ENCODE assay signal across 18 cellular contexts in the genomic region with DNA sequence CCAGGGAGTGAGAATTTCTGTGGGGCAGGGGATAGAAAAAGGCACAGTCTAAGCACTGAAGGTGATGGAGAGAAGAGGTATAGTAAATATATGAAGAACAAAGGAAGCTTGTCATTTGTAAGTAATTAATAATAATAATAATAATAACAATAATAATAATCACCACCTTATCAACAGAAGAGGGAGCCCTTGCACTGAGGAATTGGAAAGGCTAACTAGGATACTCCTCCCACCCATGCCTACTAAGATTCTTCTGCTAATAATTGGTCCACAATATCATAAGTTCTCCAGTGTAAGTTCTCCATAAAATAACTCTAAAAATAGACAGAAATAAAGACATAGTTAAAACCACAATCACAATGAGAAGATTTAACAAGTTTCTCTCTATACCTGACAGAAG. TPM values are rescaled to one million over a fixed set of nuclear protein-coding genes. Genes with fewer than 3 reads are reported as not detected.
DNase-seq lines count a peak whose midpoint lies in the region; ATAC-seq and TF ChIP-seq lines count a peak whose summit lies in the region.
"Had no signal": no experiment of that assay in that cellular context is flagged by ENCODE, and none has a peak within 500 bp of the region (broad histone marks: within the 10 kb centered on the region; RNA-seq: fewer than 3 reads in every experiment).

No MANE protein-coding gene starts in this region.

- H3K9me3 ChIP-seq in OCI-LY1 (ENCODE audit: low read length) = no peaks in the 10 kb centered on the region
- H3K9me3 ChIP-seq in gastrocnemius medialis = no peaks in the 10 kb centered on the region
- no peaks in the 10 kb centered on the region for H3K9me3 ChIP-seq in gastroesophageal sphincter

- no peaks in the 10 kb centered on the region for H4K20me1 ChIP-seq in OCI-LY1 (ENCODE audit: insufficient read depth, low read length)

- H3K4me1 ChIP-seq in OCI-LY1 (ENCODE audit: insufficient read depth, low read length, severe bottlenecking) (no peaks in the 10 kb centered on the region), gastrocnemius medialis (no peaks in the 10 kb centered on the region), gastroesophageal sphincter (no peaks in the 10 kb centered on the region)

- H3K27me3 ChIP-seq in OCI-LY1 (ENCODE audit: insufficient read depth, low read length) (no peaks in the 10 kb centered on the region), gastrocnemius medialis (no peaks in the 10 kb centered on the region), gastroesophageal sphincter (no peaks in the 10 kb centered on the region)

- H3K9me2 ChIP-seq in OCI-LY1 (ENCODE audit: low read depth, low read length) = no peaks in the 10 kb centered on the region

- in situ Hi-C loops in gastrocnemius medialis (cut with MboI; ENCODE audit: low sequenced_read_pairs in 4 of 4) = no loop called here

- no peak overlapping the region for H3K9ac ChIP-seq in OCI-LY1 (ENCODE audit: low read length)

- H3F3A ChIP-seq in OCI-LY1 (ENCODE audit: insufficient read depth, low read length) = no peaks in the 10 kb centered on the region

- H3K4me3 ChIP-seq in GM12864 (ENCODE audit: low read depth, low read length) (no peak overlapping the region), OCI-LY1 (ENCODE audit: low read depth, low read length, poor library complexity, severe bottlenecking) (no peak overlapping the region), choroid plexus epithelial cell (ENCODE audit: low read depth, low read length) (no peak overlapping the region), gastrocnemius medialis (no peak overlapping the region), gastroesophageal sphincter (no peak overlapping the region)
- H3K4me3 ChIP-seq: dorsolateral prefrontal cortex had no signal

- no peak overlapping the region for H3K4me3 Mint-ChIP-seq in nephron progenitor cell
- H3K4me3 Mint-ChIP-seq: activated naive CD8-positive, alpha-beta T cell treated with anti-CD3 and anti-CD28 coated beads for 36 hours; CD4-positive, alpha-beta memory T cell had no signal

- H3K27ac ChIP-seq in OCI-LY1 (ENCODE audit: low read depth, low read length, poor library complexity, severe bottlenecking) (no peak overlapping the region), gastrocnemius medialis (no peak overlapping the region), gastroesophageal sphincter (no peak overlapping the region)
- H3K27ac ChIP-seq: dorsolateral prefrontal cortex had no signal

- H3K9me3 Mint-ChIP-seq in nephron progenitor cell = no peaks in the 10 kb centered on the region
- H3K9me3 Mint-ChIP-seq: activated naive CD8-positive, alpha-beta T cell treated with anti-CD3 and anti-CD28 coated beads for 36 hours had no signal

- H3K4me1 Mint-ChIP-seq in nephron progenitor cell = no peaks in the 10 kb centered on the region
- H3K4me1 Mint-ChIP-seq: activated naive CD8-positive, alpha-beta T cell treated with anti-CD3 and anti-CD28 coated beads for 36 hours; CD4-positive, alpha-beta memory T cell had no signal

- H3K36me3 ChIP-seq in OCI-LY1 (ENCODE audit: insufficient read depth, low read length) = no peaks in the 10 kb centered on the region
- no peaks in the 10 kb centered on the region for H3K36me3 ChIP-seq in gastrocnemius medialis
- no peaks in the 10 kb centered on the region for H3K36me3 ChIP-seq in gastroesophageal sphincter

- DNase-seq in GM12864 (ENCODE audit: low read depth) = no peak
- peak; percentile 23 for DNase-seq in choroid plexus epithelial cell (ENCODE audit: low read depth)
- DNase-seq in nephron progenitor cell = no peak
- DNase-seq in ecto neural progenitor cell (ENCODE audit: low spot score) = no peak
- DNase-seq in gastrocnemius medialis = no peak
- DNase-seq: activated naive CD8-positive, alpha-beta T cell treated with anti-CD3 and anti-CD28 coated beads for 36 hours; CD4-positive, alpha-beta memory T cell; dorsolateral prefrontal cortex; hippocampal formation; NCI-H2029 treated with DMSO at 0.1 percent for 48 hours; posterior cingulate gyrus; stimulated activated CD4-positive, alpha-beta T cell treated with anti-CD3 and anti-CD28 coated beads, Interleukin-4, amount 100 ng/mL, for 1 hour; stimulated activated naive CD8-positive, alpha-beta T cell treated with anti-CD3 and anti-CD28 coated beads, Interleukin-15, Interleukin-2, amounts not matched to agents 100 U/mL and 50 U/mL, for 24 hours had no signal

- no peak for TF ChIP-seq POLR2A in gastrocnemius medialis (IDR thresholded peaks at IDR 0.05)
- TF ChIP-seq POLR2A in gastroesophageal sphincter (IDR thresholded peaks at IDR 0.05) = no peak

- no peaks in the 10 kb centered on the region for H3K36me3 Mint-ChIP-seq in nephron progenitor cell (ENCODE audit: low read depth)
- H3K36me3 Mint-ChIP-seq: activated naive CD8-positive, alpha-beta T cell treated with anti-CD3 and anti-CD28 coated beads for 36 hours; CD4-positive, alpha-beta memory T cell had no signal

- peak overlapping the region; percentile 37 for H3K27ac Mint-ChIP-seq in nephron progenitor cell
- H3K27ac Mint-ChIP-seq: activated naive CD8-positive, alpha-beta T cell treated with anti-CD3 and anti-CD28 coated beads for 36 hours; CD4-positive, alpha-beta memory T cell had no signal

- intact Hi-C loops in gastrocnemius medialis (cut with DNase I; ENCODE audit: low total_unique reads) = no loop called here

- no peak overlapping the region for H3K4me2 ChIP-seq in OCI-LY1 (ENCODE audit: low read length)

- no peak for TF ChIP-seq EP300 in gastroesophageal sphincter (IDR thresholded peaks at IDR 0.05)

- ATAC-seq in GM21390 (IDR thresholded peaks at IDR 0.05; ENCODE audit: unreplicated experiment) (no peak), gastrocnemius medialis (no peak), gastroesophageal sphincter (no peak)
- ATAC-seq: stimulated activated naive CD8-positive, alpha-beta T cell treated with anti-CD3 and anti-CD28 coated beads, Interleukin-15, Interleukin-2, amounts not matched to agents 100 U/mL and 50 U/mL, for 24 hours had no signal

- H2AFZ ChIP-seq in OCI-LY1 (ENCODE audit: low read length) = no peak overlapping the region

- no peaks in the 10 kb centered on the region for H3K79me2 ChIP-seq in OCI-LY1 (ENCODE audit: insufficient read depth, low read length)

- TF ChIP-seq CTCF in GM12864 (IDR thresholded peaks at IDR 0.05; ENCODE audit: low read depth, low read length, missing control alignments) (peak; percentile 17), OCI-LY1 (IDR thresholded peaks at IDR 0.05; ENCODE audit: low read length) (0 out of 2 replicates have a peak, but pooled peaks have one; percentile 5), choroid plexus epithelial cell (conservative IDR thresholded peaks at IDR 0.05; ENCODE audit: low read depth, low read length) (peak; percentile 20), nephron progenitor cell (IDR thresholded peaks at IDR 0.05) (no peak), gastrocnemius medialis (IDR thresholded peaks at IDR 0.05 in 4 of 5, conservative IDR thresholded peaks at IDR 0.05 in 1 of 5) (no peak), gastroesophageal sphincter (IDR thresholded peaks at IDR 0.05) (no peak)

- H3K27me3 Mint-ChIP-seq in nephron progenitor cell (ENCODE audit: low read depth, poor library complexity) = no peaks in the 10 kb centered on the region

RNA-seq across cellular contexts. Expression of a gene that starts 0.9 kb away (rescaled TPM):
- total RNA-seq in gastrocnemius medialis = not detected
- total RNA-seq in gastroesophageal sphincter = not detected
- total RNA-seq: activated CD8-positive, alpha-beta memory T cell treated with anti-CD3 and anti-CD28 coated beads for 36 hours; activated naive CD8-positive, alpha-beta T cell treated with anti-CD3 and anti-CD28 coated beads for 36 hours; CD4-positive, alpha-beta memory T cell; dorsolateral prefrontal cortex; T-helper 2 cell treated with Interferon-gamma antibody and Interleukin-4, amounts not matched to agents 100 ng/mL and 5 ng/mL, for 36 hours had no signal

RNA-seq across cellular contexts. Expression of a gene that starts 7.3 kb away (rescaled TPM):
- total RNA-seq in gastrocnemius medialis (not detected), gastroesophageal sphincter (not detected)
- total RNA-seq: activated CD8-positive, alpha-beta memory T cell treated with anti-CD3 and anti-CD28 coated beads for 36 hours; activated naive CD8-positive, alpha-beta T cell treated with anti-CD3 and anti-CD28 coated beads for 36 hours; CD4-positive, alpha-beta memory T cell; dorsolateral prefrontal cortex; T-helper 2 cell treated with Interferon-gamma antibody and Interleukin-4, amounts not matched to agents 100 ng/mL and 5 ng/mL, for 36 hours had no signal

RNA-seq across cellular contexts. Expression of a gene that starts 19.4 kb away (rescaled TPM):
- total RNA-seq in gastrocnemius medialis = not detected
- total RNA-seq in gastroesophageal sphincter = not detected
- total RNA-seq: activated CD8-positive, alpha-beta memory T cell treated with anti-CD3 and anti-CD28 coated beads for 36 hours; activated naive CD8-positive, alpha-beta T cell treated with anti-CD3 and anti-CD28 coated beads for 36 hours; CD4-positive, alpha-beta memory T cell; dorsolateral prefrontal cortex; T-helper 2 cell treated with Interferon-gamma antibody and Interleukin-4, amounts not matched to agents 100 ng/mL and 5 ng/mL, for 36 hours had no signal

RNA-seq across cellular contexts. Expression of a gene that starts 38.7 kb away (rescaled TPM):
- total RNA-seq in gastrocnemius medialis = not detected
- not detected for total RNA-seq in gastroesophageal sphincter
- total RNA-seq: activated CD8-positive, alpha-beta memory T cell treated with anti-CD3 and anti-CD28 coated beads for 36 hours; activated naive CD8-positive, alpha-beta T cell treated with anti-CD3 and anti-CD28 coated beads for 36 hours; CD4-positive, alpha-beta memory T cell; T-helper 2 cell treated with Interferon-gamma antibody and Interleukin-4, amounts not matched to agents 100 ng/mL and 5 ng/mL, for 36 hours had no signal

Comparison
In these comparisons a context has a peak if more than half of its experiments do, and no peak if none do; other contexts are left out.
1. CTCF ChIP-seq: peak in GM12864 (single experiment), OCI-LY1 (single experiment) and choroid plexus epithelial cell (single experiment); none in nephron progenitor cell (single experiment), gastrocnemius medialis (0 of 5) and gastroesophageal sphincter (0 of 4).